In genomic region chr5:64632251-64632650, GRCh38 we compare ENCODE assay signal across 1 cellular context.
A peak's percentile ranks its signal among the peaks of the same experiment; 100 is the strongest.
TF ChIP-seq lines count a peak whose summit lies in the region.

No MANE protein-coding gene starts in this region.

TF ChIP-seq in HEK293, 187 proteins besides CTCF, POLR2A, EP300 and RAD21 (continued from another document):
- 0 out of 2 replicates have a peak, but pooled peaks have one; percentile 54 for TF ChIP-seq TSHZ1 (tag by site-specific recombination; IDR thresholded peaks at IDR 0.05; ENCODE audit: borderline replicate concordance)
- TF ChIP-seq HIC1 (tag by site-specific recombination; IDR thresholded peaks at IDR 0.05), result no peak
